In genomic region chr7:155412416-155413253, GRCh38 we compare ENCODE assay signal across 8 cellular contexts. TPM values are rescaled to one million over a fixed set of nuclear protein-coding genes. Genes with fewer than 3 reads are reported as not detected.
DNase-seq lines count a peak whose midpoint lies in the region; ATAC-seq and TF ChIP-seq lines count a peak whose summit lies in the region.

No MANE protein-coding gene starts in this region.

- H3K4me2 ChIP-seq in HCT116 (ENCODE audit: low read length) = peak overlapping the region; percentile 59

- no peaks in the 10 kb centered on the region for H3K9me3 ChIP-seq in cardiac muscle cell (ENCODE audit: low read depth)
- no peaks in the 10 kb centered on the region for H3K9me3 ChIP-seq in HCT116 (ENCODE audit: control insufficient read depth in 1 of 2, insufficient read depth in 1 of 2, low read depth in 1 of 2, low read length in 2 of 2)

- H3K27me3 ChIP-seq in cardiac muscle cell (peaks cover 47% of the 10 kb centered on the region), HCT116 (ENCODE audit: insufficient read depth, low read length) (no peaks in the 10 kb centered on the region)

- POLR2A ChIA-PET in HCT116 (lab: Charles Lee) = no interaction called here

- no peaks in the 10 kb centered on the region for H3K4me1 ChIP-seq in cardiac muscle cell (ENCODE audit: low read depth)
- peaks cover 0 to 5% of the 10 kb centered on the region in 2 experiments; a peak in 1 of 4 replicates for H3K4me1 ChIP-seq in HCT116 (ENCODE audit: control insufficient read depth in 1 of 2, insufficient read depth in 2 of 2, low read length in 2 of 2)

- H4K20me1 ChIP-seq in HCT116 (ENCODE audit: insufficient read depth) = no peaks in the 10 kb centered on the region

- RAD21 ChIA-PET in HCT116 (lab: Charles Lee; ENCODE audit: low non-redundant PET in 1 of 2, low total read pairs in 2 of 2, uncharacterized antibody in 2 of 2, unreplicated experiment in 2 of 2) = no interaction called here

- intact Hi-C loops in Right ventricle myocardium inferior (cut with DNase I) (no loop called here), HCT116 (cut with micrococcal nuclease) (loop anchor here (1.0 to 10.0 kb wide), 2 partner anchors 122 to 356 kb away; no protein-coding TSS in a partner anchor)
- intact Hi-C loops in activated CD4-positive, alpha-beta T cell treated with anti-CD3 and anti-CD28 coated beads, Interleukin-2, amount 10 ng/mL, durations not matched to agents 24 days and 14 days (cut with micrococcal nuclease) = no loop called here

- no peaks in the 10 kb centered on the region for H3K9me2 ChIP-seq in HCT116 (ENCODE audit: insufficient read depth)

- H3K79me2 ChIP-seq in HCT116 (ENCODE audit: insufficient read depth, low read length) = no peaks in the 10 kb centered on the region

- ATAC-seq in Right ventricle myocardium inferior (no peak), HCT116 (peak; percentile 96)

- BruUV-seq in HCT116 (replicated peaks; lab: Mats Ljungman, UMichigan) = no TSS peak

- H3K4me1 Mint-ChIP-seq in activated CD4-positive, alpha-beta T cell treated with anti-CD3 and anti-CD28 coated beads, Interleukin-2, amount 10 ng/mL, durations not matched to agents 24 days and 14 days = peaks cover 3% of the 10 kb centered on the region

- H3K36me3 ChIP-seq in cardiac muscle cell = no peaks in the 10 kb centered on the region
- H3K36me3 ChIP-seq in HCT116 (ENCODE audit: control insufficient read depth in 1 of 2, insufficient read depth in 2 of 2, low read length in 2 of 2) = no peaks in the 10 kb centered on the region

- H3K27ac ChIP-seq in cardiac muscle cell = no peak overlapping the region
- H3K27ac ChIP-seq in HCT116 (ENCODE audit: low read depth, low read length) = no peak overlapping the region

- no peaks in the 10 kb centered on the region for H3K9me3 Mint-ChIP-seq in activated CD4-positive, alpha-beta T cell treated with anti-CD3 and anti-CD28 coated beads, Interleukin-2, amount 10 ng/mL, durations not matched to agents 24 days and 14 days

- no peak overlapping the region for H3K4me3 Mint-ChIP-seq in activated CD4-positive, alpha-beta T cell treated with anti-CD3 and anti-CD28 coated beads, Interleukin-2, amount 10 ng/mL, durations not matched to agents 24 days and 14 days

- H2AFZ ChIP-seq in HCT116 (ENCODE audit: low read depth, low read length, poor library complexity, severe bottlenecking) = peak overlapping the region; percentile 43

- H3K36me3 Mint-ChIP-seq in activated CD4-positive, alpha-beta T cell treated with anti-CD3 and anti-CD28 coated beads, Interleukin-2, amount 10 ng/mL, durations not matched to agents 24 days and 14 days (ENCODE audit: low read depth) = no peaks in the 10 kb centered on the region

- no peak for TF ChIP-seq POLR2A in HCT116 (IDR thresholded peaks at IDR 0.05; ENCODE audit: borderline replicate concordance, extremely low read depth, insufficient read depth, insufficient read length)
- TF ChIP-seq POLR2A in erythroblast (IDR thresholded peaks at IDR 0.05; ENCODE audit: low read length) = no peak

- DNase-seq in cardiac muscle cell (ENCODE audit: low read depth in 1 of 2, low spot score in 1 of 2) (peak; percentile 37 to 79), Right ventricle myocardium inferior (ENCODE audit: missing footprints) (no peak), HCT116 (ENCODE audit: low read depth, low spot score) (peak; percentile 47), MV-4-11 (lab: John Stamatoyannopoulos, UW) (peak; percentile 29), erythroblast (lab: John Stamatoyannopoulos, UW) (peak; percentile 36 to 57), occipital lobe (lab: John Stamatoyannopoulos, UW) (peak; percentile 8), SKM-1 treated with dmso at 0.1 percent for 144 hours (lab: John Stamatoyannopoulos, UW; ENCODE audit: unreplicated experiment) (no peak)
- DNase-seq in activated CD4-positive, alpha-beta T cell treated with anti-CD3 and anti-CD28 coated beads, Interleukin-2, amount 10 ng/mL, durations not matched to agents 24 days and 14 days = peak; percentile 83

- H3K9ac ChIP-seq in HCT116 (ENCODE audit: low read length) = no peak overlapping the region

- CTCF ChIA-PET in HCT116 (lab: Charles Lee) = no interaction called here

- peaks cover 11% of the 10 kb centered on the region for H3K27me3 Mint-ChIP-seq in activated CD4-positive, alpha-beta T cell treated with anti-CD3 and anti-CD28 coated beads, Interleukin-2, amount 10 ng/mL, durations not matched to agents 24 days and 14 days

- peak; percentile 62 for TF ChIP-seq CTCF in cardiac muscle cell (IDR thresholded peaks at IDR 0.05; ENCODE audit: low read depth, low read length)
- peak; percentile 78 to 91 (median 84) for TF ChIP-seq CTCF in HCT116 (IDR thresholded peaks at IDR 0.05 in 2 of 3, conservative IDR thresholded peaks at IDR 0.05 in 1 of 3; ENCODE audit: borderline replicate concordance in 1 of 3, insufficient read depth in 1 of 3, low read depth in 2 of 3, low read length in 2 of 3)

- H3K4me3 ChIP-seq in cardiac muscle cell = no peak overlapping the region
- no peak overlapping the region; a peak in 1 of 4 replicates for H3K4me3 ChIP-seq in HCT116 (replicated peaks in 1 of 2; ENCODE audit: low read depth in 1 of 2, low read length in 2 of 2)

- peak; percentile 62 for TF ChIP-seq RAD21 in HCT116 (IDR thresholded peaks at IDR 0.05; ENCODE audit: low read depth)

- H3K27ac Mint-ChIP-seq in activated CD4-positive, alpha-beta T cell treated with anti-CD3 and anti-CD28 coated beads, Interleukin-2, amount 10 ng/mL, durations not matched to agents 24 days and 14 days = no peak overlapping the region

TF ChIP-seq in HCT116, 20 proteins besides CTCF, POLR2A, EP300 and RAD21:
- TF ChIP-seq TCF7L2 (IDR thresholded peaks at IDR 0.05; ENCODE audit: borderline replicate concordance, extremely low read depth, insufficient read depth, insufficient read length) (peak; percentile 8), ZFX (IDR thresholded peaks at IDR 0.05) (no peak)

RNA-seq across cellular contexts. Expression of gene EN2, which starts 45.3 kb away (rescaled TPM):
- total RNA-seq in cardiac muscle cell (not detected in 2 replicates), Right ventricle myocardium inferior (0.11 TPM), HCT116 (2021; ENCODE audit: unreplicated experiment) (0.32 TPM), occipital lobe (not detected)
- not detected in 2 replicates for polyA plus RNA-seq in cardiac muscle cell
- 0.11 and 0.16 TPM in 2 replicates for polyA plus RNA-seq in HCT116 (2012)
- not detected in 2 replicates for total RNA-seq in activated CD4-positive, alpha-beta T cell treated with anti-CD3 and anti-CD28 coated beads, Interleukin-2, amount 10 ng/mL, durations not matched to agents 24 days and 14 days

Comparison
In these comparisons a context has a peak if more than half of its experiments do, and no peak if none do; other contexts are left out.
1. DNase-seq: peak in cardiac muscle cell (2 of 2), HCT116 (single experiment), MV-4-11 (single experiment), activated CD4-positive, alpha-beta T cell treated with anti-CD3 and anti-CD28 coated beads, Interleukin-2, amount 10 ng/mL, durations not matched to agents 24 days and 14 days (single experiment), erythroblast (2 of 2) and occipital lobe (single experiment); none in Right ventricle myocardium inferior (single experiment) and SKM-1 treated with dmso at 0.1 percent for 144 hours (single experiment).